23 cellular contexts compared by ENCODE assay signal in genomic region chr11:131353761-131354160, GRCh38. TPM values are rescaled to one million over a fixed set of nuclear protein-coding genes. Genes with fewer than 3 reads are reported as not detected.
"Had no signal": no experiment of that assay in that cellular context is flagged by ENCODE, and none has a peak within 500 bp of the region (broad histone marks: within the 10 kb centered on the region; RNA-seq: fewer than 3 reads in every experiment).

No MANE protein-coding gene starts in this region.

- H3K36me3 ChIP-seq: sigmoid colon, spleen, thyroid gland, upper lobe of right lung had no signal

- H3K27ac ChIP-seq: sigmoid colon, spleen, thyroid gland, upper lobe of right lung, VCaP had no signal

- ATAC-seq: activated CD4-positive, CD25-positive, alpha-beta regulatory T cell treated with anti-CD3 and anti-CD28 coated beads, Interleukin-2, amount 50 U/mL, for 24 hours; activated T-cell treated with anti-CD3 and anti-CD28 coated beads, Interleukin-2, amount 50 U/mL, for 72 hours; left ventricle myocardium superior; upper lobe of right lung had no signal

- H3K4me1 ChIP-seq: sigmoid colon, spleen, thyroid gland, upper lobe of right lung had no signal

- H3K9me3 ChIP-seq: sigmoid colon, spleen, thyroid gland, upper lobe of right lung had no signal

- DNase-seq: activated CD4-positive, alpha-beta memory T cell treated with anti-CD3 and anti-CD28 coated beads, Interleukin-2, amount 10 ng/mL, durations not matched to agents 7 days and 5 days; activated CD4-positive, alpha-beta T cell treated with anti-CD3 and anti-CD28 coated beads, Interleukin-2, amount 10 ng/mL, durations not matched to agents 24 days and 14 days; activated effector memory CD4-positive, alpha-beta T cell treated with Interleukin-2 at 50 U/mL for 16 hours; activated naive CD4-positive, alpha-beta T cell treated with anti-CD3 and anti-CD28 coated beads for 36 hours; activated naive CD8-positive, alpha-beta T cell treated with anti-CD3 and anti-CD28 coated beads, Interleukin-2, amount 10 ng/mL, durations not matched to agents 7 days and 5 days; activated T-cell treated with anti-CD3 and anti-CD28 coated beads, Interleukin-2, amount 50 U/mL, for 72 hours; amniotic stem cell; dermis blood vessel endothelial cell; effector memory CD4-positive, alpha-beta T cell; kidney glomerular epithelial cell; left ventricle myocardium superior; mammary epithelial cell; retina; sigmoid colon; spleen; stimulated activated CD4-positive, alpha-beta T cell treated with anti-CD3 and anti-CD28 coated beads, Interleukin-4, amount 100 ng/mL, for 24 hours; stimulated activated naive CD4-positive, alpha-beta T cell treated with Interleukin-2 at 50 U/mL for 16 hours; thyroid gland; upper lobe of right lung had no signal

- H3K27me3 ChIP-seq: sigmoid colon, thyroid gland, upper lobe of right lung had no signal

- H3K4me3 ChIP-seq: sigmoid colon, spleen, thyroid gland, upper lobe of right lung had no signal

RNA-seq across cellular contexts. Expression of gene NTM, which starts 16.7 kb away (rescaled TPM):
- total RNA-seq: activated CD4-positive, alpha-beta memory T cell treated with anti-CD3 and anti-CD28 coated beads, Interleukin-2, amount 10 ng/mL, durations not matched to agents 7 days and 5 days; activated CD4-positive, alpha-beta T cell treated with anti-CD3 and anti-CD28 coated beads, Interleukin-2, amount 10 ng/mL, durations not matched to agents 24 days and 14 days; activated naive CD4-positive, alpha-beta T cell treated with anti-CD3 and anti-CD28 coated beads for 36 hours; activated naive CD8-positive, alpha-beta T cell treated with anti-CD3 and anti-CD28 coated beads, Interleukin-2, amount 10 ng/mL, durations not matched to agents 7 days and 5 days; activated T-cell treated with anti-CD3 and anti-CD28 coated beads, Interleukin-2, amount 50 U/mL, for 72 hours; mononuclear cell; T-helper 2 cell treated with Interferon-gamma antibody and Interleukin-4, amounts not matched to agents 100 ng/mL and 5 ng/mL, for 36 hours had no signal
